ENCODE assay signal across 7 cellular contexts in the genomic region with DNA sequence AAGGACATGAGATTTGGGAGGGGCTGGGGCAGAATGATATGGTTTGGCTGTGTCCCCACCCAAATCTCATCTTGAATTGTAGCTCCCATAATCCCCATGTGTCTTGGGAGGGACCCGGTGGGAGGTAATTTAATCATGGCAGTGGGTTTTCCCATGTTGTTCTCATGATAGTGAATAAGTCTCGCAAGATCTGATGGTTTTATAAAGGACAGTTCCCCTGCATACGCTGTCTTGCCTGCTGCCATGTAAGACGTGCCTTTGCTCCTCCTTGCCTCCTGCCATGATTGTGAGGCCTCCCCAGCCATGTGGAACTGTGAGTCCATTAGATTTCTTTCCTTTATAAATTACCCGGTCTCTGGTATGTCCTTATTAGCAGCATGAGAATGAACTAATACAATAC. TPM values are rescaled to one million over a fixed set of nuclear protein-coding genes. Genes with fewer than 3 reads are reported as not detected.
"Had no signal": no experiment of that assay in that cellular context is flagged by ENCODE, and none has a peak within 500 bp of the region (broad histone marks: within the 10 kb centered on the region; RNA-seq: fewer than 3 reads in every experiment).

No MANE protein-coding gene starts in this region.

RNA-seq across cellular contexts. Expression of a gene that starts 15.2 kb away (rescaled TPM):
- total RNA-seq: LHCN-M2, MCF 10A, NCI-H460, OCI-LY7, PC-9, RPMI7951, SJCRH30 had no signal
